ENCODE assay signal across 8 cellular contexts in the genomic region with DNA sequence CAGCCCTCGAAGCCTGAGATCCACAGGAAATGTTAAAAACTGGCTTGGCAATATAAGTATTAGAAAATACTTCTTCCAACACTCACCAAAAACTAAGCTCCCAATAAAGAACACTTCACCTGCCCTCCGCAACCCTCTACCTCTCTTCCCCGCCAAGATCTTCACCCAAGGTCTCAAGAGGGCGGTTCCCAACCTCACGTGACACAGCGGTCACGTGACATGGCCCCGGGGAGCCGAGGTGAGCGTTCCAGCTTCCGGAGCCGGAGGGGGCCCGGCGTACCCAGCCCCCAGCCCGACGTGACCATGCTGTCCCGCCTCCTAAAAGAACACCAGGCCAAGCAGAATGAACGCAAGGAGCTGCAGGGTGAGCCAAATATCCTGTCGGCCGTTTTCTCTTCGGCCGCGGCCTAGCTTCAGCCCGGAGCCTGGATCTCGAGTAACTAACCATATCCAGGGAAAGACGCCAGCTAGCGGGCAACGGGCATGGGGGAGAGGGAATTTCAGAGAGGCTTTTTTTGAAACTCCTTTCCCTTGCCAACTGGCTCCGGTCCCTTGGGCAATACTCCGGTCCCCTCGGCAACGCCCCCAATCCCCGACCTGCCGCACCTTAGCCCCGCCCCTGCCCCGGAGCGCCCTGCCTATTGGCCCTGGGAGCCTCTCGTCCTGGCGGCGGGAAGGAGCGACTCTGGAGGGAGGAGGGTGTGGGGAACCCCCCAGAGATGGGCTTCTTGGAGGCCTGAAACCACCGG. TPM values are rescaled to one million over a fixed set of nuclear protein-coding genes. Genes with fewer than 3 reads are reported as not detected.
DNase-seq lines count a peak whose midpoint lies in the region; ATAC-seq, FAIRE-seq and TF ChIP-seq lines count a peak whose summit lies in the region.

A gene (plus strand): TSS at position 214 of the 749 bp plus-strand sequence. CDS start 6 bp downstream, at position 220.

- peak within 1 kb of the TSS; percentile 96 for H2AFZ ChIP-seq in Loucy (ENCODE audit: low read length)

- intact Hi-C loops in activated T-helper 2 cell treated with anti-CD3 and anti-CD28 coated beads, Interferon-gamma antibody, Interleukin-2, Interleukin-4, amounts not matched to agents 10 μg/mL and 5 μg/mL and 100 μg/mL, durations not matched to agents 14 hours and 24 hours and 36 hours (cut with micrococcal nuclease): loop anchor here (1.0 to 2.0 kb wide), 2 partner anchors 13 to 69 kb away; a partner anchor contains a TSS
- intact Hi-C loops in natural killer cell (cut with micrococcal nuclease): no loop called here

- ATAC-seq in RWPE2 (ENCODE audit: low read depth) (peak; percentile 70), natural killer cell (peak; percentile 87 to 91 (median 90))

- no peaks in the 10 kb centered on the region for H3K9me2 ChIP-seq in Loucy (replicated peaks; ENCODE audit: low read depth, low read length)

- H3K4me1 ChIP-seq in Loucy (ENCODE audit: insufficient read depth, low read length, poor library complexity, severe bottlenecking) (peaks cover 23% of the 10 kb centered on the region), RWPE2 (ENCODE audit: insufficient read depth, poor library complexity, severe bottlenecking) (peaks cover 25% of the 10 kb centered on the region)

- FAIRE-seq in H54 (lab: Jason Lieb, UNC): no peak

- peaks cover 26% of the 10 kb centered on the region; the same call in 1 of the 2 replicates for H3K79me2 ChIP-seq in Loucy (ENCODE audit: insufficient read depth, low read length)

- peaks cover 8% of the 10 kb centered on the region for H3K27me3 Mint-ChIP-seq in activated T-helper 2 cell treated with anti-CD3 and anti-CD28 coated beads, Interferon-gamma antibody, Interleukin-2, Interleukin-4, amounts not matched to agents 10 μg/mL and 5 μg/mL and 100 μg/mL, durations not matched to agents 14 hours and 24 hours and 36 hours (ENCODE audit: low read depth)
- H3K27me3 Mint-ChIP-seq in natural killer cell (ENCODE audit: low read depth in 2 of 2): peaks cover 0 to 3% of the 10 kb centered on the region in 2 donors

- H3K9me3 ChIP-seq in Loucy (ENCODE audit: insufficient read depth, low read depth, low read length) (no peaks in the 10 kb centered on the region), RWPE2 (ENCODE audit: severe bottlenecking) (no peaks in the 10 kb centered on the region)

- H4K20me1 ChIP-seq in Loucy (ENCODE audit: insufficient read depth, low read length, poor library complexity, severe bottlenecking): no peaks in the 10 kb centered on the region

- H3F3A ChIP-seq in Loucy (ENCODE audit: low read depth): no peaks in the 10 kb centered on the region

- peak within 1 kb of the TSS; percentile 85 for H3K27ac ChIP-seq in RWPE2 (ENCODE audit: poor library complexity, severe bottlenecking)

- H3K27me3 ChIP-seq in Loucy (ENCODE audit: insufficient read depth, low read length, poor library complexity, severe bottlenecking) (no peaks in the 10 kb centered on the region), RWPE2 (ENCODE audit: insufficient read depth, poor library complexity, severe bottlenecking) (no peaks in the 10 kb centered on the region)

- H3K27ac Mint-ChIP-seq in activated T-helper 2 cell treated with anti-CD3 and anti-CD28 coated beads, Interferon-gamma antibody, Interleukin-2, Interleukin-4, amounts not matched to agents 10 μg/mL and 5 μg/mL and 100 μg/mL, durations not matched to agents 14 hours and 24 hours and 36 hours: peak within 1 kb of the TSS; percentile 88
- H3K27ac Mint-ChIP-seq in natural killer cell: peak within 1 kb of the TSS; percentile 96 to 98

- peak within 1 kb of the TSS; percentile 79 for H3K9ac ChIP-seq in Loucy (ENCODE audit: low read depth, low read length, poor library complexity, severe bottlenecking)

- no peaks in the 10 kb centered on the region for H3K9me3 Mint-ChIP-seq in activated T-helper 2 cell treated with anti-CD3 and anti-CD28 coated beads, Interferon-gamma antibody, Interleukin-2, Interleukin-4, amounts not matched to agents 10 μg/mL and 5 μg/mL and 100 μg/mL, durations not matched to agents 14 hours and 24 hours and 36 hours
- no peaks in the 10 kb centered on the region for H3K9me3 Mint-ChIP-seq in natural killer cell

- TF ChIP-seq POLR2A in H54 (IDR thresholded peaks at IDR 0.05; ENCODE audit: low read depth, low read length): peak; percentile 44; the same call in 1 of the 2 replicates

- peak within 1 kb of the TSS; percentile 91 for H3K4me3 Mint-ChIP-seq in activated T-helper 2 cell treated with anti-CD3 and anti-CD28 coated beads, Interferon-gamma antibody, Interleukin-2, Interleukin-4, amounts not matched to agents 10 μg/mL and 5 μg/mL and 100 μg/mL, durations not matched to agents 14 hours and 24 hours and 36 hours (ENCODE audit: low read depth)
- H3K4me3 Mint-ChIP-seq in natural killer cell: peak within 1 kb of the TSS; percentile 97

- peaks cover 24% of the 10 kb centered on the region for H3K4me1 Mint-ChIP-seq in activated T-helper 2 cell treated with anti-CD3 and anti-CD28 coated beads, Interferon-gamma antibody, Interleukin-2, Interleukin-4, amounts not matched to agents 10 μg/mL and 5 μg/mL and 100 μg/mL, durations not matched to agents 14 hours and 24 hours and 36 hours (ENCODE audit: low read depth)
- peaks cover 18 to 28% of the 10 kb centered on the region in 2 donors for H3K4me1 Mint-ChIP-seq in natural killer cell

- TF ChIP-seq CTCF in Loucy (conservative IDR thresholded peaks at IDR 0.05; ENCODE audit: low read length) (no peak), RWPE2 (IDR thresholded peaks at IDR 0.05; ENCODE audit: poor library complexity, severe bottlenecking) (no peak), fibroblast of mammary gland (conservative IDR thresholded peaks at IDR 0.05; ENCODE audit: control insufficient read depth, insufficient read depth, low read depth, low read length) (no peak), natural killer cell (IDR thresholded peaks at IDR 0.05) (no peak)

- H3K4me2 ChIP-seq in Loucy (ENCODE audit: low read depth, low read length, poor library complexity, severe bottlenecking): peak within 1 kb of the TSS; percentile 92

- H3K36me3 ChIP-seq in Loucy (ENCODE audit: insufficient read depth, low read length) (no peaks in the 10 kb centered on the region), RWPE2 (ENCODE audit: low read depth) (no peaks in the 10 kb centered on the region)

- H3K4me3 ChIP-seq in Loucy (ENCODE audit: low read length, poor library complexity, severe bottlenecking): peak within 1 kb of the TSS; percentile 88
- H3K4me3 ChIP-seq in RWPE2 (ENCODE audit: severe bottlenecking): peak within 1 kb of the TSS; percentile 59
- peak within 1 kb of the TSS; percentile 73 for H3K4me3 ChIP-seq in fibroblast of mammary gland (ENCODE audit: control insufficient read depth, low read depth, low read length)

- DNase-seq in ELF-1 (ENCODE audit: low read depth, low spot score) (peak; percentile 96), H54 (ENCODE audit: insufficient read length, low spot score) (peak; percentile 85), RWPE2 (ENCODE audit: low spot score) (peak; percentile 96), fibroblast of mammary gland (ENCODE audit: low read depth) (peak; percentile 94), natural killer cell (peak; percentile 91)
- DNase-seq in activated T-helper 2 cell treated with anti-CD3 and anti-CD28 coated beads, Interferon-gamma antibody, Interleukin-2, Interleukin-4, amounts not matched to agents 10 μg/mL and 5 μg/mL and 100 μg/mL, durations not matched to agents 14 hours and 24 hours and 36 hours (ENCODE audit: low spot score): peak; percentile 89
- DNase-seq in stimulated activated naive CD4-positive, alpha-beta T cell treated with Interleukin-2 at 50 U/mL for 16 hours (lab: John Stamatoyannopoulos, UW): peak; percentile 92

- H3K36me3 Mint-ChIP-seq in activated T-helper 2 cell treated with anti-CD3 and anti-CD28 coated beads, Interferon-gamma antibody, Interleukin-2, Interleukin-4, amounts not matched to agents 10 μg/mL and 5 μg/mL and 100 μg/mL, durations not matched to agents 14 hours and 24 hours and 36 hours (ENCODE audit: low read depth): no peaks in the 10 kb centered on the region
- no peaks in the 10 kb centered on the region for H3K36me3 Mint-ChIP-seq in natural killer cell

RNA-seq across cellular contexts. Expression of the gene that starts here (rescaled TPM):
- total RNA-seq in activated T-helper 2 cell treated with anti-CD3 and anti-CD28 coated beads, Interferon-gamma antibody, Interleukin-2, Interleukin-4, amounts not matched to agents 10 μg/mL and 5 μg/mL and 100 μg/mL, durations not matched to agents 14 hours and 24 hours and 36 hours: 72.3 and 73.9 TPM in 2 replicates
- total RNA-seq in natural killer cell: 10 to 100 TPM; 75.8 to 83.7 (median 81.0) TPM

Comparison
In these comparisons a context has a peak if more than half of its experiments do, and no peak if none do; other contexts are left out.
1. Peak in every context shown above with its lines: DNase-seq, ATAC-seq, H3K4me3 ChIP-seq and H3K27ac ChIP-seq.